ENCODE assay signal across 10 cellular contexts in the genomic region with DNA sequence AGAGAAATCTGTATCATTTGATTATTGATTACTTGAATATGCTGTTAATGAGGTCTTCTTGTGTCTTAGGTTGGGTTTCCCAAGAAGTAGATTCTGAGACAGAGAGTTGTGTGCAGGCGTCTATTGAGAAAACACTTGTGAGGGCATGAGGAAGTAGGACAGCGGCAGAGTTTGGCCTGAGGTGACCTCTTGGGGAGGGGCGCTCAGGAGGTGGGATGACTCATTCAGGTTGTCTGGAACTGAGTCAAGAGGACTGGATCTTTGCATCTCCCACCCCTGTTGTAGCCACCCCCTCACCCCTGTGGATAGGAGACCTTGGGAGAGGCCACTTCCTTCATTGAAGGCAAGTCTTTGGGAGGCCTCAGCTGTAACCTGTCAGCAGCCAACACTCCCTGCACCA. TPM values are rescaled to one million over a fixed set of nuclear protein-coding genes. Genes with fewer than 3 reads are reported as not detected.
DNase-seq lines count a peak whose midpoint lies in the region; ATAC-seq, FAIRE-seq and TF ChIP-seq lines count a peak whose summit lies in the region.
"Had no signal": no experiment of that assay in that cellular context is flagged by ENCODE, and none has a peak within 500 bp of the region (broad histone marks: within the 10 kb centered on the region; RNA-seq: fewer than 3 reads in every experiment).

No MANE protein-coding gene starts in this region.

- no peak overlapping the region for H3K9ac ChIP-seq in NT2/D1 (ENCODE audit: insufficient read length, low read depth)

- TF ChIP-seq CTCF in mucosa of descending colon (IDR thresholded peaks at IDR 0.05) (no peak), suprapubic skin (IDR thresholded peaks at IDR 0.05) (no peak)

- H3K27ac ChIP-seq in suprapubic skin, result no peak overlapping the region
- H3K27ac ChIP-seq: esophagus muscularis mucosa had no signal

- WGBS in suprapubic skin, result 67% methylated on average over 3 of the region's 3 CpGs

- no peak for FAIRE-seq in GM19239 (lab: Jason Lieb, UNC)

- H3K27me3 ChIP-seq in NT2/D1 (ENCODE audit: insufficient read depth, insufficient read length), result no peaks in the 10 kb centered on the region
- no peaks in the 10 kb centered on the region for H3K27me3 ChIP-seq in suprapubic skin
- H3K27me3 ChIP-seq: esophagus muscularis mucosa had no signal

- no peak overlapping the region for H3K4me3 ChIP-seq in NT2/D1 (ENCODE audit: insufficient read length, low read depth)
- H3K4me3 ChIP-seq in mucosa of descending colon, result no peak overlapping the region
- no peak overlapping the region for H3K4me3 ChIP-seq in suprapubic skin
- H3K4me3 ChIP-seq: esophagus muscularis mucosa had no signal

- peak; percentile 20 for DNase-seq in NT2/D1 (ENCODE audit: low read depth, low spot score)
- peak in 1 of 3 donors; percentile 11 for DNase-seq in mucosa of descending colon
- no peak for DNase-seq in GM19239 (ENCODE audit: insufficient read length, low spot score)
- no peak for DNase-seq in activated naive CD4-positive, alpha-beta T cell treated with Interleukin-2 at 50 U/mL for 16 hours
- no peak for DNase-seq in suprapubic skin (ENCODE audit: low spot score in 2 of 2)
- DNase-seq: activated naive CD4-positive, alpha-beta T cell treated with anti-CD3 and anti-CD28 coated beads, Interleukin-2, amount 10 ng/mL, durations not matched to agents 7 days and 5 days had no signal

- H3K9me3 ChIP-seq in NT2/D1 (ENCODE audit: insufficient read depth, low read length), result no peaks in the 10 kb centered on the region
- no peaks in the 10 kb centered on the region for H3K9me3 ChIP-seq in mucosa of descending colon
- no peaks in the 10 kb centered on the region for H3K9me3 ChIP-seq in suprapubic skin
- H3K9me3 ChIP-seq: esophagus muscularis mucosa had no signal

- no peak for TF ChIP-seq POLR2A in suprapubic skin (IDR thresholded peaks at IDR 0.05)

- H3K36me3 ChIP-seq in NT2/D1 (ENCODE audit: insufficient read depth, insufficient read length, low read length) (no peaks in the 10 kb centered on the region), mucosa of descending colon (ENCODE audit: low read depth) (no peaks in the 10 kb centered on the region), suprapubic skin (no peaks in the 10 kb centered on the region)
- H3K36me3 ChIP-seq: esophagus muscularis mucosa had no signal

- H3K4me1 ChIP-seq in NT2/D1 (ENCODE audit: insufficient read depth, insufficient read length) (no peaks in the 10 kb centered on the region), mucosa of descending colon (ENCODE audit: low read depth) (no peaks in the 10 kb centered on the region), suprapubic skin (peaks cover 14% of the 10 kb centered on the region)
- H3K4me1 ChIP-seq: esophagus muscularis mucosa had no signal

- ATAC-seq in GM18511 (IDR thresholded peaks at IDR 0.05; ENCODE audit: unreplicated experiment) (peak; percentile 76), HG02610 (IDR thresholded peaks at IDR 0.05; ENCODE audit: unreplicated experiment) (peak; percentile 91), mucosa of descending colon (peak; percentile 42), HG03521 (IDR thresholded peaks at IDR 0.05; ENCODE audit: unreplicated experiment) (no peak)

- intact Hi-C loops in mucosa of descending colon (cut with DNase I, micrococcal nuclease), result no loop called here

- no peak for TF ChIP-seq EP300 in suprapubic skin (IDR thresholded peaks at IDR 0.05)

RNA-seq across cellular contexts. Expression of a gene that starts 35.2 kb away (rescaled TPM):
- total RNA-seq in mucosa of descending colon (1 to 10 TPM; 3.4 to 9.6 (median 6.6) TPM), suprapubic skin (10 to 100 TPM; 35.3 to 99.2 (median 40.4) TPM)
